ENCODE assay signal across 9 cellular contexts in the genomic region with DNA sequence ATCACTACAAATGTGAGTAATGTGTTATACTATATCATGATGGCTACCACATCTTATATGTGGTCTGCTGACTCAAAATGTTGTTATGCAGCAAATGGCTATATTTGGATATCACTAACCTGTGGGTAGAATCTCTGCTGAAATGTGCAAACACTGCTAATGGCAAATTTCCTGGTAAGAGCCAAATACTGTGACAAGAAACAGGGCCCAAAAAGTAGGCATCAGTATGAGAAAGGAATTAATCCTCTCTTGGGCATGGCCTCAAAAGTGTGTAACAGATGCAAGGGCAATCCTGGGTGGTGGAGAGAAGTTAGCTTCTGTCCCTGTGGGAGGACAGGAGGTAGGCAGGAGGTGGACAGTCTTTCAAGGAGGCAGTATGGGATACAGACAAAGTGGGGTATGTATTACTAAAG. TPM values are rescaled to one million over a fixed set of nuclear protein-coding genes. Genes with fewer than 3 reads are reported as not detected.
A peak's percentile ranks its signal among the peaks of the same experiment; 100 is the strongest.
DNase-seq lines count a peak whose midpoint lies in the region; ATAC-seq, FAIRE-seq and TF ChIP-seq lines count a peak whose summit lies in the region.
"Had no signal": no experiment of that assay in that cellular context is flagged by ENCODE, and none has a peak within 500 bp of the region (broad histone marks: within the 10 kb centered on the region; RNA-seq: fewer than 3 reads in every experiment).

No MANE protein-coding gene starts in this region.

- no peak overlapping the region for H3K18ac ChIP-seq in mesendoderm (ENCODE audit: low read length)

- H3K4me2 ChIP-seq in mesendoderm (ENCODE audit: low read length) = no peak overlapping the region

- H3K23ac ChIP-seq in mesendoderm (ENCODE audit: low read length) = no peak overlapping the region

- peaks cover 45% of the 10 kb centered on the region for H3K79me2 ChIP-seq in mesendoderm (ENCODE audit: control insufficient read depth, insufficient read depth, low read length)

- H4K5ac ChIP-seq in mesendoderm (ENCODE audit: low read length) = no peak overlapping the region

- H2AK5ac ChIP-seq in mesendoderm (ENCODE audit: low read length) = no peak overlapping the region

- no peak for TF ChIP-seq CTCF in fibroblast of mammary gland (conservative IDR thresholded peaks at IDR 0.05; ENCODE audit: control insufficient read depth, insufficient read depth, low read depth, low read length)

- H3K4me1 ChIP-seq in mesendoderm (ENCODE audit: control insufficient read depth, low read depth, low read length) = no peaks in the 10 kb centered on the region
- H3K4me1 ChIP-seq: testis had no signal

- H4K8ac ChIP-seq in mesendoderm (ENCODE audit: low read depth, low read length) = no peak overlapping the region

- H3K4ac ChIP-seq in mesendoderm (ENCODE audit: low read depth, low read length) = no peak overlapping the region

- H3K9ac ChIP-seq in mesendoderm (ENCODE audit: low read length) = no peak overlapping the region

- H3K27ac ChIP-seq in mesendoderm (ENCODE audit: low read depth, low read length) = no peak overlapping the region
- H3K27ac ChIP-seq: testis had no signal

- no peak overlapping the region for H2BK5ac ChIP-seq in mesendoderm (ENCODE audit: low read length)

- peaks cover 8% of the 10 kb centered on the region for H3K79me1 ChIP-seq in mesendoderm (ENCODE audit: low read length)

- H3K56ac ChIP-seq in mesendoderm (ENCODE audit: low read length) = no peak overlapping the region

- H3K36me3 ChIP-seq in mesendoderm (ENCODE audit: control insufficient read depth, insufficient read depth, low read length) = no peaks in the 10 kb centered on the region

- DNase-seq in GM04503 (ENCODE audit: low read depth) (peak; percentile 44), HTR-8/SVneo (ENCODE audit: insufficient read length, low spot score) (peak; percentile 41), fibroblast of mammary gland (ENCODE audit: low read depth) (peak; percentile 75), NCI-H748 treated with DMSO at 0.1 percent for 48 hours (lab: John Stamatoyannopoulos, UW) (no peak), globus pallidus (ENCODE audit: low spot score) (no peak), T-helper 9 cell (no peak), mesendoderm (no peak)
- DNase-seq: testis had no signal

- H3K27me3 ChIP-seq in mesendoderm (ENCODE audit: insufficient read depth, low read length, poor library complexity) = no peaks in the 10 kb centered on the region
- H3K27me3 ChIP-seq: testis had no signal

- no peak overlapping the region for H2BK15ac ChIP-seq in mesendoderm (replicated peaks; ENCODE audit: low read depth)

- peak; percentile 69 for ATAC-seq in GM21529 (IDR thresholded peaks at IDR 0.05; ENCODE audit: unreplicated experiment)

- H2BK120ac ChIP-seq in mesendoderm (ENCODE audit: low read depth, low read length) = no peak overlapping the region

- peak; percentile 82 for FAIRE-seq in HTR-8/SVneo (lab: Jason Lieb, UNC)

- H3K4me3 ChIP-seq in fibroblast of mammary gland (ENCODE audit: control insufficient read depth, low read depth, low read length) = no peak overlapping the region
- H3K4me3 ChIP-seq in mesendoderm (ENCODE audit: low read length) = no peak overlapping the region
- H3K4me3 ChIP-seq: testis had no signal

RNA-seq across cellular contexts. Expression of gene ATF2, which starts 13.3 kb away (rescaled TPM):
- 24.7 TPM for polyA plus RNA-seq in mesendoderm (2013, experiment 1 of 2)
- polyA plus RNA-seq in mesendoderm (2013, experiment 2 of 2) = 25.9 TPM

RNA-seq across cellular contexts. Expression of gene ATP5MC3, which starts 26.8 kb away (rescaled TPM):
- polyA plus RNA-seq in mesendoderm (2013, experiment 1 of 2) = 403 TPM
- polyA plus RNA-seq in mesendoderm (2013, experiment 2 of 2) = 419 TPM

Comparison
In these comparisons a context has a peak if more than half of its experiments do, and no peak if none do; other contexts are left out.
1. DNase-seq: peak in GM04503 (single experiment), HTR-8/SVneo (single experiment) and fibroblast of mammary gland (single experiment); none in NCI-H748 treated with DMSO at 0.1 percent for 48 hours (single experiment), globus pallidus (single experiment), T-helper 9 cell (single experiment) and mesendoderm (single experiment).